Comparison of ENCODE assay signal across 16 cellular contexts in genomic region chr11:132864811-132865576, GRCh38.
DNase-seq lines count a peak whose midpoint lies in the region; FAIRE-seq and TF ChIP-seq lines count a peak whose summit lies in the region.
"Had no signal": no experiment of that assay in that cellular context is flagged by ENCODE, and none has a peak within 500 bp of the region (broad histone marks: within the 10 kb centered on the region; RNA-seq: fewer than 3 reads in every experiment).

No MANE protein-coding gene starts in this region.

- H4K8ac ChIP-seq in H1 (ENCODE audit: extremely low read depth, insufficient read depth, low read length): no peak overlapping the region

- TF ChIP-seq CTCF in mammary epithelial cell (conservative IDR thresholded peaks at IDR 0.05 in 1 of 2, IDR thresholded peaks at IDR 0.05 in 1 of 2; ENCODE audit: extremely low read depth in 1 of 2, insufficient read depth in 1 of 2, low read depth in 1 of 2, low read length in 2 of 2) (no peak), MCF 10A (IDR thresholded peaks at IDR 0.05; ENCODE audit: unreplicated experiment) (no peak), H1 (IDR thresholded peaks at IDR 0.05; ENCODE audit: control extremely low read depth in 1 of 3, insufficient read depth in 1 of 3, low read depth in 1 of 3, low read length in 3 of 3) (peak; percentile 45 to 68 (median 68); a peak in 3 of 4 replicates), progenitor cell of endocrine pancreas (IDR thresholded peaks at IDR 0.05; ENCODE audit: unreplicated experiment) (peak; percentile 19)

- H3K27ac Mint-ChIP-seq in MCF 10A (ENCODE audit: low read depth, unreplicated experiment) (no peak overlapping the region), progenitor cell of endocrine pancreas (no peak overlapping the region)

- in situ Hi-C loops in mammary epithelial cell (cut with MboI; ENCODE audit: low sequenced_read_pairs in 2 of 2): no loop called here

- POLR2A ChIA-PET in MCF 10A (lab: Yijun Ruan, JAX) (no interaction called here), H1 (lab: Charles Lee; ENCODE audit: partially characterized antibody) (no interaction called here)

- peak; percentile 57 for FAIRE-seq in H1 (lab: Jason Lieb, UNC)
- FAIRE-seq: H54 had no signal

- DNase-seq in mammary epithelial cell: no peak
- no peak for DNase-seq in MCF 10A (ENCODE audit: unreplicated experiment)
- peak; percentile 56 to 60 for DNase-seq in H1 (ENCODE audit: low read depth in 1 of 2, low spot score in 2 of 2)
- peak; percentile 76 for DNase-seq in islet precursor cell
- no peak for DNase-seq in progenitor cell of endocrine pancreas (ENCODE audit: low spot score, unreplicated experiment)
- no peak for DNase-seq in NCI-H345 (lab: John Stamatoyannopoulos, UW)
- DNase-seq in midbrain (lab: John Stamatoyannopoulos, UW): no peak
- no peak for DNase-seq in germinal center (ENCODE audit: low spot score)
- DNase-seq: DMS 273 treated with DMSO at 0.1 percent for 48 hours; NCI-H1436 treated with DMSO at 0.1 percent for 48 hours; NCI-H2081 treated with DMSO at 0.1 percent for 48 hours; NCI-H526 treated with DMSO at 0.1 percent for 48 hours; NK-92 treated with Interleukin-12 subunit alpha and Interleukin-12 subunit beta, amount 100 ng/mL, for 24 hours had no signal

- BruUV-seq in mammary epithelial cell (replicated peaks; lab: Mats Ljungman, UMichigan) (no TSS peak), MCF 10A (replicated peaks; lab: Mats Ljungman, UMichigan) (no TSS peak)

- H3K4me1 ChIP-seq in mammary epithelial cell (ENCODE audit: insufficient read depth, low read length) (peaks cover 22% of the 10 kb centered on the region), H1 (replicated peaks in 1 of 4; ENCODE audit: control insufficient read depth in 3 of 4, insufficient read depth in 4 of 4, low read length in 3 of 4) (no peaks in the 10 kb centered on the region)

- no peak overlapping the region for H3K14ac ChIP-seq in H1 (ENCODE audit: insufficient read length)

- no peak for TF ChIP-seq EP300 in H1 (IDR thresholded peaks at IDR 0.05; ENCODE audit: borderline replicate concordance in 1 of 2, low read depth in 2 of 2, low read length in 2 of 2)

- H4K20me1 ChIP-seq in mammary epithelial cell (ENCODE audit: insufficient read depth, low read length) (no peaks in the 10 kb centered on the region), H1 (replicated peaks in 1 of 2; ENCODE audit: control insufficient read depth in 1 of 2, insufficient read depth in 2 of 2, low read length in 2 of 2) (no peaks in the 10 kb centered on the region)
- H4K20me1 ChIP-seq: BLaER1 treated with 17β-estradiol and CSF1 and Interleukin-3, amounts not matched to agents 10 nM and 100 nM had no signal

- no peaks in the 10 kb centered on the region for H3K79me2 ChIP-seq in mammary epithelial cell (ENCODE audit: insufficient read depth, low read length)
- H3K79me2 ChIP-seq in H1 (ENCODE audit: control insufficient read depth in 1 of 2, insufficient read depth in 2 of 2, low read length in 2 of 2): no peaks in the 10 kb centered on the region

- H3K36me3 Mint-ChIP-seq in MCF 10A (ENCODE audit: insufficient read depth, unreplicated experiment) (no peaks in the 10 kb centered on the region), progenitor cell of endocrine pancreas (ENCODE audit: insufficient read depth) (no peaks in the 10 kb centered on the region)

- intact Hi-C loops in mammary epithelial cell (cut with micrococcal nuclease) (no loop called here), MCF 10A (cut with micrococcal nuclease) (no loop called here)

- H3K23ac ChIP-seq in H1 (ENCODE audit: insufficient read length): no peak overlapping the region

- H3K9ac ChIP-seq in mammary epithelial cell (ENCODE audit: insufficient read depth, low read length) (no peak overlapping the region), H1 (replicated peaks in 1 of 4; ENCODE audit: extremely low read depth in 1 of 4, low read depth in 3 of 4, low read length in 3 of 4) (no peak overlapping the region)
- H3K9ac ChIP-seq: BLaER1 treated with 17β-estradiol and CSF1 and Interleukin-3, amounts not matched to agents 10 nM and 100 nM had no signal

- no peaks in the 10 kb centered on the region for H3K27me3 Mint-ChIP-seq in MCF 10A (ENCODE audit: insufficient read depth, unreplicated experiment)
- H3K27me3 Mint-ChIP-seq in progenitor cell of endocrine pancreas: peaks cover 21% of the 10 kb centered on the region

- peak; percentile 40 to 61 for TF ChIP-seq RAD21 in H1 (IDR thresholded peaks at IDR 0.05 in 1 of 2, conservative IDR thresholded peaks at IDR 0.05 in 1 of 2; ENCODE audit: low read depth in 2 of 2, low read length in 2 of 2)

- 96% methylated on average over 11 of the region's 17 CpGs for WGBS in mammary epithelial cell (ENCODE audit: low coverage, missing lambda C conversion rate)
- WGBS in H1 (ENCODE audit: extremely low coverage in 1 of 2, insufficient coverage in 1 of 2, insufficient read length in 1 of 2, insufficient replicate concordance in 2 of 2, low coverage in 1 of 2, low lambda C conversion rate in 2 of 2, missing lambda C conversion rate in 1 of 2), 2 experiments: 76% methylated on average over 17 of the region's 17 CpGs; no CpG with 5 or more reads in 1 of the 2 experiments

- H4K5ac ChIP-seq in H1 (ENCODE audit: insufficient read length, low read depth, low read length): no peak overlapping the region

- H3K9me3 Mint-ChIP-seq in MCF 10A (ENCODE audit: unreplicated experiment) (no peaks in the 10 kb centered on the region), progenitor cell of endocrine pancreas (ENCODE audit: low read depth) (no peaks in the 10 kb centered on the region)

- no peaks in the 10 kb centered on the region for H3K4me1 Mint-ChIP-seq in MCF 10A (ENCODE audit: insufficient read depth, unreplicated experiment)
- H3K4me1 Mint-ChIP-seq in progenitor cell of endocrine pancreas (ENCODE audit: low read depth): no peaks in the 10 kb centered on the region

- H3K27ac ChIP-seq in mammary epithelial cell (ENCODE audit: insufficient read depth, low read depth, low read length) (no peak overlapping the region), H1 (ENCODE audit: low read depth, low read length) (no peak overlapping the region)
- H3K27ac ChIP-seq: 22Rv1; BLaER1 treated with 17β-estradiol and CSF1 and Interleukin-3, amounts not matched to agents 10 nM and 100 nM had no signal

- H2AK5ac ChIP-seq in H1 (ENCODE audit: low read depth, low read length): no peak overlapping the region

- H3K27me3 ChIP-seq in mammary epithelial cell (ENCODE audit: insufficient read depth, low read length) (no peaks in the 10 kb centered on the region), H1 (replicated peaks in 1 of 4; ENCODE audit: control insufficient read depth in 3 of 4, extremely low read depth in 1 of 4, insufficient read depth in 3 of 4, low read length in 3 of 4) (no peaks in the 10 kb centered on the region)
- H3K27me3 ChIP-seq: BLaER1 treated with 17β-estradiol and CSF1 and Interleukin-3, amounts not matched to agents 10 nM and 100 nM had no signal

- no peaks in the 10 kb centered on the region for H3K9me3 ChIP-seq in mammary epithelial cell (replicated peaks; ENCODE audit: insufficient read depth, low read length)
- no peaks in the 10 kb centered on the region for H3K9me3 ChIP-seq in H1 (ENCODE audit: insufficient read depth in 2 of 2, low read depth in 1 of 2, low read length in 1 of 2)
- H3K9me3 ChIP-seq: BLaER1 treated with 17β-estradiol and CSF1 and Interleukin-3, amounts not matched to agents 10 nM and 100 nM had no signal

- H2BK5ac ChIP-seq in H1 (ENCODE audit: low read depth, low read length): no peak overlapping the region

- no peak overlapping the region for H2BK20ac ChIP-seq in H1 (ENCODE audit: low read length)

- no peaks in the 10 kb centered on the region for H3K79me1 ChIP-seq in H1 (ENCODE audit: low read depth, low read length)

- no peak overlapping the region for H3K56ac ChIP-seq in H1 (replicated peaks; ENCODE audit: insufficient read length, low read depth, low read length)

- TF ChIP-seq POLR2A in H1 (IDR thresholded peaks at IDR 0.05; ENCODE audit: control extremely low read depth in 1 of 2, low read depth in 2 of 2, low read length in 2 of 2): no peak

- no peak overlapping the region for H3K4me2 ChIP-seq in mammary epithelial cell (ENCODE audit: insufficient read depth, low read depth, low read length)
- H3K4me2 ChIP-seq in H1 (ENCODE audit: insufficient read depth in 1 of 2, low read depth in 2 of 2, low read length in 2 of 2): no peak overlapping the region

- no peaks in the 10 kb centered on the region for H3K23me2 ChIP-seq in H1 (ENCODE audit: low read depth, low read length)

- H2BK15ac ChIP-seq in H1 (ENCODE audit: low read length): no peak overlapping the region

- H2BK12ac ChIP-seq in H1 (ENCODE audit: low read depth, low read length): no peak overlapping the region

- no peak overlapping the region for H3K4ac ChIP-seq in H1 (replicated peaks; ENCODE audit: insufficient read length, low read depth, low read length)

- CTCF ChIA-PET in mammary epithelial cell (lab: Charles Lee; ENCODE audit: low non-redundant PET): no interaction called here
- CTCF ChIA-PET in MCF 10A (lab: Yijun Ruan, JAX): interaction anchor here (0.6 kb wide), 1 partner anchor 165 kb away, joined by 7 read pairs; no protein-coding TSS in a partner anchor
- CTCF ChIA-PET in H1 (lab: Charles Lee; ENCODE audit: partially characterized antibody): interaction anchor here (1.0 to 1.9 kb wide), 8 partner anchors 9 to 199 kb away, joined by 3 to 11 read pairs (median 4); no protein-coding TSS in a partner anchor

- H3K4me3 Mint-ChIP-seq in MCF 10A (ENCODE audit: unreplicated experiment) (no peak overlapping the region), progenitor cell of endocrine pancreas (ENCODE audit: low read depth) (no peak overlapping the region)

- no peak overlapping the region for H3K18ac ChIP-seq in H1 (ENCODE audit: extremely low read depth, low read length)

- H2AFZ ChIP-seq in mammary epithelial cell (ENCODE audit: low read depth, low read length) (peak overlapping the region; percentile 9), H1 (ENCODE audit: low read length) (peak overlapping the region; percentile 65; the same call in 1 of the 2 replicates)

- H3K4me3 ChIP-seq in mammary epithelial cell (replicated peaks in 1 of 3; ENCODE audit: insufficient read depth in 1 of 3, low read depth in 2 of 3, low read length in 3 of 3) (no peak overlapping the region), H1 (ENCODE audit: extremely low read depth in 1 of 4, insufficient read depth in 2 of 4, low read depth in 3 of 4, low read length in 4 of 4) (no peak overlapping the region)
- H3K4me3 ChIP-seq: BLaER1 treated with 17β-estradiol and CSF1 and Interleukin-3, amounts not matched to agents 10 nM and 100 nM had no signal

- no peak overlapping the region for H2BK120ac ChIP-seq in H1 (replicated peaks; ENCODE audit: low read depth, low read length)

- H3K36me3 ChIP-seq in mammary epithelial cell (ENCODE audit: insufficient read depth, low read length) (no peaks in the 10 kb centered on the region), H1 (ENCODE audit: control insufficient read depth in 2 of 4, insufficient read depth in 4 of 4, low read length in 3 of 4) (no peaks in the 10 kb centered on the region)
- H3K36me3 ChIP-seq: BLaER1 treated with 17β-estradiol and CSF1 and Interleukin-3, amounts not matched to agents 10 nM and 100 nM had no signal

- H4K91ac ChIP-seq in H1 (replicated peaks; ENCODE audit: insufficient read length, low read length): no peak overlapping the region

- dilution Hi-C loops in mammary epithelial cell (cut with HindIII; ENCODE audit: low sequenced_read_pairs): no loop called here

Comparison
In these comparisons a context has a peak if more than half of its experiments do, and no peak if none do; other contexts are left out.
1. DNase-seq: peak in H1 (2 of 2) and islet precursor cell (single experiment); none in mammary epithelial cell (single experiment), MCF 10A (single experiment), progenitor cell of endocrine pancreas (single experiment), NCI-H345 (single experiment), midbrain (single experiment) and germinal center (single experiment).
2. CTCF ChIP-seq: peak in H1 (3 of 3) and progenitor cell of endocrine pancreas (single experiment); none in mammary epithelial cell (0 of 2) and MCF 10A (single experiment).